9 cellular contexts compared by ENCODE assay signal in genomic region chr19:38667552-38668205, GRCh38. TPM values are rescaled to one million over a fixed set of nuclear protein-coding genes. Genes with fewer than 3 reads are reported as not detected.
DNase-seq lines count a peak whose midpoint lies in the region; ATAC-seq and TF ChIP-seq lines count a peak whose summit lies in the region.
"Had no signal": no experiment of that assay in that cellular context is flagged by ENCODE, and none has a peak within 500 bp of the region (broad histone marks: within the 10 kb centered on the region; RNA-seq: fewer than 3 reads in every experiment).

No MANE protein-coding gene starts in this region.

- POLR2A ChIA-PET in OCI-LY7 (lab: Charles Lee): interaction anchor here (0.6 to 0.7 kb wide), 2 partner anchors 194 to 266 kb away, joined by 3 to 4 read pairs; no protein-coding TSS in a partner anchor

- H4K20me1 ChIP-seq in BLaER1 (peaks cover 34% of the 10 kb centered on the region), OCI-LY7 (ENCODE audit: insufficient read depth, low read length) (peaks cover 6% of the 10 kb centered on the region; the same call in 1 of the 2 replicates)

- DNase-seq in OCI-LY7 (ENCODE audit: low spot score): no peak
- DNase-seq in epithelial cell of esophagus (ENCODE audit: low read depth): peak; percentile 62
- peak; percentile 61 for DNase-seq in non-pigmented ciliary epithelial cell (ENCODE audit: low read depth)
- no peak for DNase-seq in Ammon's horn (ENCODE audit: low spot score)
- DNase-seq in NCI-H146 (lab: John Stamatoyannopoulos, UW): no peak
- no peak for DNase-seq in stimulated activated CD4-positive, alpha-beta T cell treated with anti-CD3 and anti-CD28 coated beads, Interleukin-2, amount 100 ng/mL, for 48 hours
- DNase-seq: NCI-H345 had no signal

- intact Hi-C loops in OCI-LY7 (cut with micrococcal nuclease; ENCODE audit: unreplicated experiment): no loop called here

- H3K4me3 ChIP-seq in BLaER1 (no peak overlapping the region), OCI-LY7 (ENCODE audit: low read depth, low read length, poor library complexity, severe bottlenecking) (peak overlapping the region; percentile 23), epithelial cell of esophagus (ENCODE audit: low read length) (no peak overlapping the region)

- H3K4me1 ChIP-seq in BLaER1: peaks cover 97% of the 10 kb centered on the region
- H3K4me1 ChIP-seq in OCI-LY7 (ENCODE audit: insufficient read depth, low read length, poor library complexity, severe bottlenecking): peaks cover 46% of the 10 kb centered on the region

- CTCF ChIA-PET in OCI-LY7 (lab: Charles Lee; ENCODE audit: unreplicated experiment): no interaction called here

- TSS peak; percentile 28 for BruUV-seq in OCI-LY7 (replicated peaks; lab: Mats Ljungman, UMichigan)

- peaks cover 49% of the 10 kb centered on the region for H3K79me2 ChIP-seq in OCI-LY7 (ENCODE audit: insufficient read depth, low read depth, low read length)

- H3K27me3 ChIP-seq in BLaER1: no peaks in the 10 kb centered on the region

- H3K9me2 ChIP-seq in OCI-LY7 (ENCODE audit: insufficient read depth, low read length): no peaks in the 10 kb centered on the region

- H3K4me2 ChIP-seq in BLaER1 (peak overlapping the region; percentile 81), OCI-LY7 (ENCODE audit: low read length) (peak overlapping the region; percentile 66)

- ATAC-seq in GM21526 (IDR thresholded peaks at IDR 0.05; ENCODE audit: low FRiP score, unreplicated experiment): no peak

- H2AFZ ChIP-seq in OCI-LY7 (ENCODE audit: low read length): no peak overlapping the region

- H3K36me3 ChIP-seq in BLaER1: peaks cover 14% of the 10 kb centered on the region
- H3K36me3 ChIP-seq in OCI-LY7 (ENCODE audit: insufficient read depth, low read length): peaks cover 7% of the 10 kb centered on the region; the same call in 1 of the 2 replicates

- H3K27ac ChIP-seq in BLaER1: peak overlapping the region; percentile 81
- peak overlapping the region; percentile 25 for H3K27ac ChIP-seq in OCI-LY7 (ENCODE audit: low read depth, low read length, poor library complexity, severe bottlenecking)

- H3K9me3 ChIP-seq in BLaER1 (no peaks in the 10 kb centered on the region), OCI-LY7 (ENCODE audit: low read length) (no peaks in the 10 kb centered on the region)

- H3K9ac ChIP-seq in BLaER1: peak overlapping the region; percentile 68

- no peak for TF ChIP-seq CTCF in OCI-LY7 (conservative IDR thresholded peaks at IDR 0.05; ENCODE audit: low read length)
- TF ChIP-seq CTCF in epithelial cell of esophagus (IDR thresholded peaks at IDR 0.05; ENCODE audit: insufficient read depth, low read depth, low read length, missing control alignments): no peak

RNA-seq across cellular contexts. Expression of gene ACTN4, which starts 20.2 kb away (rescaled TPM):
- total RNA-seq in OCI-LY7 (2014; rRNA removed; shearing (Covaris generic)): 86.8 and 96.9 TPM in 2 replicates
- total RNA-seq in OCI-LY7 (2022): 147 and 178 TPM in 2 replicates

RNA-seq across cellular contexts. Expression of gene EIF3K, which starts 48.7 kb away (rescaled TPM):
- total RNA-seq in OCI-LY7 (2014; rRNA removed; shearing (Covaris generic)): 321 and 325 TPM in 2 replicates
- 353 and 364 TPM in 2 replicates for total RNA-seq in OCI-LY7 (2022)

RNA-seq across cellular contexts. Expression of gene MAP4K1, which starts 49.9 kb away (rescaled TPM):
- 102 and 108 TPM in 2 replicates for total RNA-seq in OCI-LY7 (2014; rRNA removed; shearing (Covaris generic))
- total RNA-seq in OCI-LY7 (2022): 313 and 331 TPM in 2 replicates

Comparison
In these comparisons a context has a peak if more than half of its experiments do, and no peak if none do; other contexts are left out.
1. DNase-seq: peak in epithelial cell of esophagus (single experiment) and non-pigmented ciliary epithelial cell (single experiment); none in OCI-LY7 (single experiment), Ammon's horn (single experiment), NCI-H146 (single experiment) and stimulated activated CD4-positive, alpha-beta T cell treated with anti-CD3 and anti-CD28 coated beads, Interleukin-2, amount 100 ng/mL, for 48 hours (0 of 2).